26 cellular contexts compared by ENCODE assay signal in genomic region chr15:75687486-75688277, GRCh38. TPM values are rescaled to one million over a fixed set of nuclear protein-coding genes. Genes with fewer than 3 reads are reported as not detected.
"Had no signal": no experiment of that assay in that cellular context is flagged by ENCODE, and none has a peak within 500 bp of the region (broad histone marks: within the 10 kb centered on the region; RNA-seq: fewer than 3 reads in every experiment).

No MANE protein-coding gene starts in this region.

- H3K27me3 ChIP-seq: ascending aorta, brain microvascular endothelial cell, gastrocnemius medialis, neural progenitor cell, right lobe of liver, upper lobe of left lung, vagina had no signal

- ATAC-seq: esophagus mucosa; gastrocnemius medialis; left colon; naive thymus-derived CD4-positive, alpha-beta T cell; right lobe of liver; stimulated activated effector memory CD8-positive, alpha-beta T cell treated with anti-CD3 and anti-CD28 coated beads, Interleukin-12 subunit alpha, Interleukin-12 subunit beta, amount 100 ng/mL, for 72 hours had no signal

- H3K9ac ChIP-seq: neural progenitor cell had no signal

- H3K4me1 ChIP-seq: gastrocnemius medialis, neural progenitor cell had no signal

- DNase-seq: activated CD4-positive, alpha-beta T cell treated with anti-CD3 and anti-CD28 coated beads for 4 hours; activated CD4-positive, alpha-beta T cell treated with anti-CD3 and anti-CD28 coated beads, Interleukin-2, amount 50 U/mL, for 4 hours; activated CD8-positive, alpha-beta memory T cell treated with anti-CD3 and anti-CD28 coated beads for 24 hours; activated effector memory CD4-positive, alpha-beta T cell treated with Interleukin-2 at 50 U/mL for 16 hours; activated naive CD4-positive, alpha-beta T cell treated with anti-CD3 and anti-CD28 coated beads for 36 hours; activated naive CD8-positive, alpha-beta T cell treated with anti-CD3 and anti-CD28 coated beads, Interleukin-2, amount 10 ng/mL, durations not matched to agents 7 days and 5 days; brain microvascular endothelial cell; gastrocnemius medialis; head of caudate nucleus; hippocampal formation; kidney; left colon; midbrain; naive thymus-derived CD4-positive, alpha-beta T cell; right lobe of liver; small intestine; stimulated activated CD4-positive, alpha-beta T cell treated with anti-CD3 and anti-CD28 coated beads, Interleukin-4, amount 100 ng/mL, for 24 hours; substantia nigra had no signal

- H3K4me3 ChIP-seq: ascending aorta, gastrocnemius medialis, neural progenitor cell, right lobe of liver, upper lobe of left lung, vagina had no signal

- H3K4me2 ChIP-seq: neural progenitor cell had no signal

- H2AFZ ChIP-seq: neural progenitor cell had no signal

- H3K27ac ChIP-seq: brain microvascular endothelial cell, gastrocnemius medialis, neural progenitor cell, right lobe of liver, upper lobe of left lung, vagina, VCaP had no signal

- H3K9me3 ChIP-seq: ascending aorta, gastrocnemius medialis, right lobe of liver, upper lobe of left lung, vagina had no signal

- FAIRE-seq: kidney, small intestine had no signal

- H3K36me3 ChIP-seq: neural progenitor cell, right lobe of liver, vagina had no signal

RNA-seq across cellular contexts. Expression of gene CSPG4, which starts 25.0 kb away (rescaled TPM):
- total RNA-seq: activated naive CD4-positive, alpha-beta T cell treated with anti-CD3 and anti-CD28 coated beads for 36 hours; activated naive CD8-positive, alpha-beta T cell treated with anti-CD3 and anti-CD28 coated beads, Interleukin-2, amount 10 ng/mL, durations not matched to agents 7 days and 5 days; naive thymus-derived CD4-positive, alpha-beta T cell; T-helper 1 cell treated with Interleukin-12 subunit alpha and Interleukin-12 subunit beta and Interleukin-4 antibody, amounts not matched to agents 30 ng/mL and 1 ng/mL, for 36 hours had no signal
- polyA plus RNA-seq: naive thymus-derived CD4-positive, alpha-beta T cell had no signal
